24 cellular contexts compared by ENCODE assay signal in genomic region chr22:39877079-39877682, GRCh38. TPM values are rescaled to one million over a fixed set of nuclear protein-coding genes. Genes with fewer than 3 reads are reported as not detected.
"Had no signal": no experiment of that assay in that cellular context is flagged by ENCODE, and none has a peak within 500 bp of the region (broad histone marks: within the 10 kb centered on the region; RNA-seq: fewer than 3 reads in every experiment).

No MANE protein-coding gene starts in this region.

- H3K36me3 ChIP-seq: MG63 had no signal

- H3K4me3 ChIP-seq: MG63 had no signal

- ATAC-seq: Panc1, PC-3 had no signal

- H3K27ac ChIP-seq: RWPE1 had no signal

- H3K9me3 ChIP-seq: MG63, SK-N-SH had no signal

- H3K9ac ChIP-seq: SK-N-SH had no signal

- DNase-seq: Karpas-422, KG1, MG63, NCI-H1092, NCI-H1105 treated with DMSO at 0.1 percent for 48 hours, NCI-H1417 treated with DMSO at 0.1 percent for 48 hours, NCI-H146, NCI-H1694 treated with DMSO at 0.1 percent for 48 hours, NCI-H1930, NCI-H2081, NCI-H2107, NCI-H226, NCI-H446, NCI-H510A, NCI-H524 treated with DMSO at 0.1 percent for 48 hours, NCI-H69, NCI-H774, PC-3, SHP77, SK-N-SH, SW 1271 had no signal

- H3K4me2 ChIP-seq: SK-N-SH had no signal

RNA-seq across cellular contexts. Expression of gene ENTHD1, which starts 16.4 kb away (rescaled TPM):
- total RNA-seq: HT-29, PC-3 had no signal
- polyA plus RNA-seq: SK-N-SH had no signal

RNA-seq across cellular contexts. Expression of gene GRAP2, which starts 23.7 kb away (rescaled TPM):
- total RNA-seq: HT-29, PC-3 had no signal
